In the genomic region with DNA sequence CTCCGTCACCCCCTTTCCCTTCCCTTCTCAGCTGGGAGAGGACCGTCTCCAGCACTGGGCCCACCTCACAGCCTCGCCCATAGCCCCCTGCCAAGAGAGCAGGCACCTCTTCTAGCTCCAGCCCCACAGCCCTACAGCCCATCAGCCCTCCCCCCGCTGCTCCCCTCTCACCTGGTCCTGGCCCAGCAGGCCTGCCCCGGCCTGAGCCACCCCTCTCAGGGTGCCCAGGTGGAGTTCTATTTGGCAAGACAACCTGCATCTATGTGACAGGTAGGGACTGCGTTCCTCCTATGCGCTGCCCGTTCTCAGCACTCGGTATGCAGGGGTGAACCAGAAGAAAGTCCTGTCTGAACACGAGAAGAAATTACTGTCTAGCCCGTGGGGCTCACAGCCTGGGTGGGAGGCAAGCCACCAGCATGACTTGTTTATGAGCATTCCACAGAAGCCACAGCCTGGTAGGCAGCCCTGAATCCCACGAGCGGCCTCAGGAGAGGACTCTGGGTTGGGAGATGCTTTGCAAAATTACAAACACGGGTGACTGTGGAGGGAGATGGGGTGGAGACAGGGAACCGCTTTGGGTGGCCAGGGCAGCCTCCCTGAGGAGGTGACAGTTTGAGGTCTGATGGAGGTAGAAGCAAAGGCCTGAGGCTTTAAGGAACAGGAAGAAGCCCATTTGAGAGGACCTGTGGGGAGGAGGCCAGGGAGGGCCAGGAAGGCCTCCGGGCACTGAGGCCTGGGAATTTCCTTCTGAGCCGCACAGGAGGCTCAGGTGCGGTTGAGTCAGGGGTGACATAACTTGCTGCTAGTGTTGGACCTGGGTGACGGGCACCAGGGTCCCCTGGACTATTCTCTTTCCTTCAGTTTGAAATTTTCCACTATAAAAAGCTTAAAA, we compare ENCODE assay signal across 8 cellular contexts. TPM values are rescaled to one million over a fixed set of nuclear protein-coding genes. Genes with fewer than 3 reads are reported as not detected.
A peak's percentile ranks its signal among the peaks of the same experiment; 100 is the strongest.
DNase-seq lines count a peak whose midpoint lies in the region; ATAC-seq and TF ChIP-seq lines count a peak whose summit lies in the region.

No MANE protein-coding gene starts in this region.

- no peaks in the 10 kb centered on the region for H3K36me3 ChIP-seq in neuron (ENCODE audit: insufficient read depth, low read length)

- no peaks in the 10 kb centered on the region for H3K9me3 Mint-ChIP-seq in CD4-positive, alpha-beta T cell

- CTCF ChIA-PET in CD4-positive, alpha-beta T cell (lab: Charles Lee), result interaction anchor here (1.3 to 5.5 kb wide), 5 partner anchors 9 to 57 kb away, joined by 7 to 33 read pairs (median 13); partner anchors contain the start of gene POP4
- CTCF ChIA-PET in GM10248 (lab: Yijun Ruan, JAX), result interaction anchor here (1.1 to 8.7 kb wide), 9 partner anchors 8 to 58 kb away, joined by 3 to 58 read pairs (median 5); partner anchors contain the start of genes C19orf12 and POP4

- peak overlapping the region; percentile 89 for H3K4me3 Mint-ChIP-seq in CD4-positive, alpha-beta T cell

- DNase-seq in CD4-positive, alpha-beta T cell, result peak in 1 of 10 experiments; percentile 33
- DNase-seq in M059J (ENCODE audit: low read depth), result peak; percentile 76
- peak; percentile 52 for DNase-seq in choroid plexus epithelial cell (ENCODE audit: low read depth)
- no peak for DNase-seq in GM10248 (ENCODE audit: extremely low spot score)
- no peak for DNase-seq in NCI-H146 treated with DMSO at 0.1 percent for 48 hours (lab: John Stamatoyannopoulos, UW; ENCODE audit: unreplicated experiment)
- DNase-seq in cortex of kidney (lab: John Stamatoyannopoulos, UW), result no peak

- intact Hi-C loops in CD4-positive, alpha-beta T cell (cut with DNase I, micrococcal nuclease), result loop anchor here in 1 of 2 experiments (2.0 to 10.0 kb wide), 4 partner anchors 27 to 1869 kb away; partner anchors contain the start of gene POP4

- no peak overlapping the region for H3K4me3 ChIP-seq in choroid plexus epithelial cell (ENCODE audit: low read depth, low read length)
- no peak overlapping the region for H3K4me3 ChIP-seq in neuron (ENCODE audit: low read length)

- H3K27me3 ChIP-seq in CD4-positive, alpha-beta T cell (ENCODE audit: control insufficient read depth, insufficient read depth, low read length), result no peaks in the 10 kb centered on the region
- peaks cover 31% of the 10 kb centered on the region for H3K27me3 ChIP-seq in neuron (ENCODE audit: insufficient read depth, low read length)

- peaks cover 30% of the 10 kb centered on the region for H3K4me1 ChIP-seq in neuron (ENCODE audit: insufficient read depth, low read length)

- H3K27ac ChIP-seq in CD4-positive, alpha-beta T cell (ENCODE audit: low read depth, low read length), result no peak overlapping the region

- TF ChIP-seq CTCF in CD4-positive, alpha-beta T cell (IDR thresholded peaks at IDR 0.05), result no peak
- TF ChIP-seq CTCF in choroid plexus epithelial cell (conservative IDR thresholded peaks at IDR 0.05; ENCODE audit: low read depth, low read length) (no peak), GM10248 (IDR thresholded peaks at IDR 0.05; ENCODE audit: control extremely low read depth, extremely low read depth, low read depth, missing control alignments) (no peak)

- POLR2A ChIA-PET in CD4-positive, alpha-beta T cell (lab: Charles Lee), result interaction anchor here (1.2 to 5.7 kb wide), 5 partner anchors 8 to 278 kb away, joined by 5 to 104 read pairs (median 25); partner anchors contain the start of genes POP4 and URI1
- POLR2A ChIA-PET in GM10248 (lab: Yijun Ruan, JAX), result no interaction called here

- H2AFZ ChIP-seq in neuron (ENCODE audit: low read depth, low read length), result peak overlapping the region; percentile 94

- peaks cover 17% of the 10 kb centered on the region for H3K36me3 Mint-ChIP-seq in CD4-positive, alpha-beta T cell (ENCODE audit: low read depth)

- peaks cover 66% of the 10 kb centered on the region for H3K4me1 Mint-ChIP-seq in CD4-positive, alpha-beta T cell (ENCODE audit: low read depth)

- no peaks in the 10 kb centered on the region for H3K27me3 Mint-ChIP-seq in CD4-positive, alpha-beta T cell

- H3K9me3 ChIP-seq in CD4-positive, alpha-beta T cell (ENCODE audit: control insufficient read depth, low read length), result no peaks in the 10 kb centered on the region
- H3K9me3 ChIP-seq in neuron (ENCODE audit: low read length), result no peaks in the 10 kb centered on the region

- ATAC-seq in CD4-positive, alpha-beta T cell (ENCODE audit: poor library complexity), result no peak
- no peak for ATAC-seq in HG03135 (IDR thresholded peaks at IDR 0.05; ENCODE audit: unreplicated experiment)

- H3K27ac Mint-ChIP-seq in CD4-positive, alpha-beta T cell, result peak overlapping the region; percentile 92

RNA-seq across cellular contexts. Expression of gene PLEKHF1, which starts 1.2 kb away (rescaled TPM):
- total RNA-seq in CD4-positive, alpha-beta T cell, result 10 to 100 TPM; 37.5 to 41.0 TPM
- total RNA-seq in M059J (2014; rRNA removed; shearing (Covaris generic)), result 4.2 and 10.7 TPM in 2 replicates

RNA-seq across cellular contexts. Expression of gene C19orf12, which starts 51.0 kb away (rescaled TPM):
- total RNA-seq in CD4-positive, alpha-beta T cell, result 1 to 10 TPM; 7.7 TPM
- total RNA-seq in M059J (2014; rRNA removed; shearing (Covaris generic)), result 28.7 and 29.0 TPM in 2 replicates

RNA-seq across cellular contexts. Expression of gene POP4, which starts 58.0 kb away (rescaled TPM):
- 10 to 100 TPM; 40.5 to 42.0 TPM for total RNA-seq in CD4-positive, alpha-beta T cell
- 133 and 146 TPM in 2 replicates for total RNA-seq in M059J (2014; rRNA removed; shearing (Covaris generic))

Comparison
In these comparisons a context has a peak if more than half of its experiments do, and no peak if none do; other contexts are left out.
1. DNase-seq: peak in M059J (single experiment) and choroid plexus epithelial cell (single experiment); none in GM10248 (single experiment), NCI-H146 treated with DMSO at 0.1 percent for 48 hours (single experiment) and cortex of kidney (single experiment).